25 cellular contexts compared by ENCODE assay signal in the genomic region with DNA sequence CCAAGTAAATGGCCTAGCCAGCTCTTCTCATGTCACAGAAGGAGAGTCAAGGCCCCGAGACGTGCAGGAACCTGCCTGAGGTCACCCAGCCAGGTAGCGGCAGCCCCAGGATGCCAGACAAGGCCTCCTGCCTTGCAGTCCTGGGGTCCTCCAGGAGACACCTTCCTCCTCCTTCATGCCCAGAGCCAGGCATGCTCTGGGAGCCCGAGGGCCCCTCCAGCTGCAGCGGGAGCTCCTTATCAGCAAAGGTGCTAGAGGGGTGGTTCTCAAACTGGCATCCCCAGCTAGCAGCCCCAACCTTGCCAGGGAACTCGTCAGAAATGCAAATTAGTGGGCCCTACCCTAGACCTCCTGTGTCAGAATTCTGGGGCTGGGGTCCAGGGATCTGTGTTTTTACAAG.
"Had no signal": no experiment of that assay in that cellular context is flagged by ENCODE, and none has a peak within 500 bp of the region (broad histone marks: within the 10 kb centered on the region; RNA-seq: fewer than 3 reads in every experiment).

No MANE protein-coding gene starts in this region.

- H3K36me3 ChIP-seq: colonic mucosa, esophagus squamous epithelium, heart right ventricle, left lung, lower lobe of right lung had no signal

- H3K9me3 ChIP-seq: colonic mucosa, esophagus squamous epithelium, gastrocnemius medialis, left lung, lower lobe of right lung, mucosa of descending colon had no signal

- H3K4me1 ChIP-seq: colonic mucosa, esophagus squamous epithelium, gastrocnemius medialis, heart right ventricle, left lung, lower lobe of right lung had no signal

- H3K27ac ChIP-seq: colonic mucosa, epithelial cell of prostate, esophagus squamous epithelium, gastrocnemius medialis, heart right ventricle, left lung, lower lobe of right lung had no signal

- FAIRE-seq: endometrium, islet of Langerhans, keratinocyte had no signal

- DNase-seq: colonic mucosa; cortex of kidney; effector CD8-positive, alpha-beta T cell; effector memory CD8-positive, alpha-beta T cell; endodermal cell; erythroblast; esophagus squamous epithelium; foreskin fibroblast; foreskin melanocyte; gastrocnemius medialis; glutamatergic neuron; head of caudate nucleus; heart right ventricle; hippocampal formation; left cardiac atrium; left lung; left ventricle myocardium superior; lower lobe of right lung; mesenchymal stem cell; mucosa of descending colon had no signal

- H3K4me3 ChIP-seq: colonic mucosa, esophagus squamous epithelium, gastrocnemius medialis, heart right ventricle, left lung, lower lobe of right lung, mucosa of descending colon had no signal

- H3K27me3 ChIP-seq: colonic mucosa, esophagus squamous epithelium, gastrocnemius medialis, heart right ventricle, left lung had no signal

- ATAC-seq: effector memory CD8-positive, alpha-beta T cell; esophagus mucosa; gastrocnemius medialis; heart right ventricle; left cardiac atrium; left lung; left ventricle myocardium superior; lower lobe of right lung; mucosa of descending colon had no signal
